8 cellular contexts compared by ENCODE assay signal in the genomic region with DNA sequence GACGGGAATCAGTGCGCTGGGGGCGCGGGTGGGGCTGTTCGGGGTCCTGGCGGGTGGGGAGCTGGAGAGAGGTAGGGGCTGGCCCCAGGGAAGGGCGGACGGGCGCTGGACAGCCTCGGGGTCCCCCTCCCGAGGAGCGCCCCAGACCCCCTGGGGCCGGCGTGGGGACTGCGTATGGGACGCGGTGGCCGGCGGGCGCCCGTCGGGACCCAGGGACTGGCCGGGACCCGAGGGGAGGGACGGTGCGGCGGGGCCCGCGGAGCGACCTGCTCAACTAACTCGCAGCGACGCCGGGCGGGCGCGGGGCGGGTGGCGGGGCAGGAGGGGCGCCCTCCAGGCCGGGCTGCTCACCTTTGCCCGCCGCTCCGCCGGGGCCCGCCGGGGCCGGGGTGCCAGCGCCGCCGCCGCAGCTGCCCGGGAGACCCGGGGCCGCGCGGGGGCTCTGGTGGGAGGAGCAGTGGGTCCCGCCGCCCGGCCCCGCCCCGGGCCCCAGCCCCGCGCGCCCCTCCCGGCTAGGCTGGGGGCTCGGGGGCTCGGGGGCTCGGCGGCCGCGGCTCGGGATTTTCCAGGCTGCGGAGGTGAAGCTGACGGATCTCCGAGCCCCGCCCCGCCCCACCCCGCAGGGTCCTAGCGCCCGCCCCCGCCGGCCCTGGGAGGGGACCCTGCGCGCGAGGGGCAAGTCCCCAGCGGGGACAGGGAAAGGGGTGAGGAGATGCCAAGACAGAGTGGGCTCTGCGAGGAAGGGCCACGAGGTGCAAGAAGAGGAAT. TPM values are rescaled to one million over a fixed set of nuclear protein-coding genes. Genes with fewer than 3 reads are reported as not detected.
DNase-seq lines count a peak whose midpoint lies in the region; ATAC-seq and TF ChIP-seq lines count a peak whose summit lies in the region.

No MANE protein-coding gene starts in this region.

- no peaks in the 10 kb centered on the region for H3K9me3 ChIP-seq in muscle layer of colon (ENCODE audit: low read length)

- POLR2A ChIA-PET in activated CD4-positive, alpha-beta memory T cell treated with anti-CD3 and anti-CD28 coated beads, Interleukin-2, amount 10 ng/mL, durations not matched to agents 7 days and 5 days (lab: Charles Lee) = interaction anchor here (1.0 to 2.0 kb wide), 9 partner anchors 8 to 114 kb away, joined by 3 to 8 read pairs (median 3); no protein-coding TSS in a partner anchor

- H3K9me3 Mint-ChIP-seq in activated CD4-positive, alpha-beta memory T cell treated with anti-CD3 and anti-CD28 coated beads, Interleukin-2, amount 10 ng/mL, durations not matched to agents 7 days and 5 days = no peaks in the 10 kb centered on the region
- no peaks in the 10 kb centered on the region for H3K9me3 Mint-ChIP-seq in stimulated activated naive CD8-positive, alpha-beta T cell treated with anti-CD3 and anti-CD28 coated beads, Interleukin-15, Interleukin-2, amounts not matched to agents 100 ng/mL and 50 ng/mL, for 24 hours

- H3K4me3 Mint-ChIP-seq in activated CD4-positive, alpha-beta memory T cell treated with anti-CD3 and anti-CD28 coated beads, Interleukin-2, amount 10 ng/mL, durations not matched to agents 7 days and 5 days = peak overlapping the region; percentile 72
- H3K4me3 Mint-ChIP-seq in stimulated activated naive CD8-positive, alpha-beta T cell treated with anti-CD3 and anti-CD28 coated beads, Interleukin-15, Interleukin-2, amounts not matched to agents 100 ng/mL and 50 ng/mL, for 24 hours = peak overlapping the region; percentile 60

- no peak overlapping the region for H3K9ac ChIP-seq in muscle layer of colon (ENCODE audit: low read length)

- H3K27me3 ChIP-seq in muscle layer of colon (ENCODE audit: control insufficient read depth in 1 of 2, insufficient read depth in 2 of 2, low read length in 2 of 2) = no peaks in the 10 kb centered on the region

- peak overlapping the region; percentile 34 for H3K27ac ChIP-seq in muscle layer of colon (ENCODE audit: low read depth, low read length)

- TF ChIP-seq EP300 in Ishikawa (IDR thresholded peaks at IDR 0.05; ENCODE audit: borderline replicate concordance) = no peak

- H3K4me1 ChIP-seq in muscle layer of colon (ENCODE audit: insufficient read depth, low read length) = peaks cover 21% of the 10 kb centered on the region

- peak overlapping the region; percentile 64 to 71 for H3K4me3 ChIP-seq in muscle layer of colon (ENCODE audit: low read depth in 1 of 2, low read length in 2 of 2)

- ATAC-seq in HG02938 (IDR thresholded peaks at IDR 0.05; ENCODE audit: unreplicated experiment) = no peak

- H3K27ac Mint-ChIP-seq in activated CD4-positive, alpha-beta memory T cell treated with anti-CD3 and anti-CD28 coated beads, Interleukin-2, amount 10 ng/mL, durations not matched to agents 7 days and 5 days = no peak overlapping the region
- H3K27ac Mint-ChIP-seq in stimulated activated naive CD8-positive, alpha-beta T cell treated with anti-CD3 and anti-CD28 coated beads, Interleukin-15, Interleukin-2, amounts not matched to agents 100 ng/mL and 50 ng/mL, for 24 hours = no peak overlapping the region

- H3K36me3 ChIP-seq in muscle layer of colon (ENCODE audit: insufficient read depth, low read length) = no peaks in the 10 kb centered on the region

- H3K36me3 Mint-ChIP-seq in activated CD4-positive, alpha-beta memory T cell treated with anti-CD3 and anti-CD28 coated beads, Interleukin-2, amount 10 ng/mL, durations not matched to agents 7 days and 5 days (ENCODE audit: low read depth) = no peaks in the 10 kb centered on the region
- H3K36me3 Mint-ChIP-seq in stimulated activated naive CD8-positive, alpha-beta T cell treated with anti-CD3 and anti-CD28 coated beads, Interleukin-15, Interleukin-2, amounts not matched to agents 100 ng/mL and 50 ng/mL, for 24 hours (ENCODE audit: low read depth) = no peaks in the 10 kb centered on the region

- H3K4me1 Mint-ChIP-seq in activated CD4-positive, alpha-beta memory T cell treated with anti-CD3 and anti-CD28 coated beads, Interleukin-2, amount 10 ng/mL, durations not matched to agents 7 days and 5 days = peaks cover 15% of the 10 kb centered on the region
- H3K4me1 Mint-ChIP-seq in stimulated activated naive CD8-positive, alpha-beta T cell treated with anti-CD3 and anti-CD28 coated beads, Interleukin-15, Interleukin-2, amounts not matched to agents 100 ng/mL and 50 ng/mL, for 24 hours (ENCODE audit: low read depth) = peaks cover 19% of the 10 kb centered on the region

- CTCF ChIA-PET in activated CD4-positive, alpha-beta memory T cell treated with anti-CD3 and anti-CD28 coated beads, Interleukin-2, amount 10 ng/mL, durations not matched to agents 7 days and 5 days (lab: Charles Lee) = interaction anchor here (1.5 to 3.4 kb wide), 4 partner anchors 32 to 97 kb away, joined by 3 to 12 read pairs (median 6); partner anchors contain the start of gene ATG16L2

- peak; percentile 66 for DNase-seq in G401 (ENCODE audit: low spot score)
- DNase-seq in activated CD4-positive, alpha-beta memory T cell treated with anti-CD3 and anti-CD28 coated beads, Interleukin-2, amount 10 ng/mL, durations not matched to agents 7 days and 5 days = peak; percentile 42
- DNase-seq in effector CD4-positive, alpha-beta T cell = peak; percentile 54
- DNase-seq in amniotic stem cell (lab: John Stamatoyannopoulos, UW) = no peak

- TF ChIP-seq RAD21 in Ishikawa (IDR thresholded peaks at IDR 0.05; ENCODE audit: low read depth) = no peak

- peaks cover 11% of the 10 kb centered on the region for H3K27me3 Mint-ChIP-seq in activated CD4-positive, alpha-beta memory T cell treated with anti-CD3 and anti-CD28 coated beads, Interleukin-2, amount 10 ng/mL, durations not matched to agents 7 days and 5 days
- no peaks in the 10 kb centered on the region for H3K27me3 Mint-ChIP-seq in stimulated activated naive CD8-positive, alpha-beta T cell treated with anti-CD3 and anti-CD28 coated beads, Interleukin-15, Interleukin-2, amounts not matched to agents 100 ng/mL and 50 ng/mL, for 24 hours

- in situ Hi-C loops in G401 (cut with HindIII; ENCODE audit: low sequenced_read_pairs) = no loop called here

TF ChIP-seq in Ishikawa, 13 proteins besides CTCF, POLR2A, EP300 and RAD21:
- TF ChIP-seq ZBTB7A (IDR thresholded peaks at IDR 0.05; ENCODE audit: low read depth) (peak; percentile 93), TCF12 (IDR thresholded peaks at IDR 0.05; ENCODE audit: low read depth) (no peak; the same call in 1 of the 2 replicates), FOXM1 (IDR thresholded peaks at IDR 0.05; ENCODE audit: borderline replicate concordance, low read depth) (no peak), REST (IDR thresholded peaks at IDR 0.05; ENCODE audit: low read depth) (no peak)

RNA-seq across cellular contexts. Expression of gene STARD10, which starts 12.3 kb away (rescaled TPM):
- 68.8 and 74.1 TPM in 2 replicates for total RNA-seq in G401 (2014; rRNA removed; shearing (Covaris generic))
- total RNA-seq in activated CD4-positive, alpha-beta memory T cell treated with anti-CD3 and anti-CD28 coated beads, Interleukin-2, amount 10 ng/mL, durations not matched to agents 7 days and 5 days = 10 to 100 TPM; 11.3 to 11.6 TPM

RNA-seq across cellular contexts. Expression of gene ARAP1, which starts 29.3 kb away (rescaled TPM):
- 89.9 and 113 TPM in 2 replicates for total RNA-seq in G401 (2014; rRNA removed; shearing (Covaris generic))
- total RNA-seq in activated CD4-positive, alpha-beta memory T cell treated with anti-CD3 and anti-CD28 coated beads, Interleukin-2, amount 10 ng/mL, durations not matched to agents 7 days and 5 days = 100 to 1,000 TPM; 108 to 109 TPM

RNA-seq across cellular contexts. Expression of gene ATG16L2, which starts 32.7 kb away (rescaled TPM):
- total RNA-seq in G401 (2014; rRNA removed; shearing (Covaris generic)) = 10.0 and 11.6 TPM in 2 replicates
- total RNA-seq in activated CD4-positive, alpha-beta memory T cell treated with anti-CD3 and anti-CD28 coated beads, Interleukin-2, amount 10 ng/mL, durations not matched to agents 7 days and 5 days = 100 to 1,000 TPM; 135 to 137 TPM

Comparison
In these comparisons a context has a peak if more than half of its experiments do, and no peak if none do; other contexts are left out.
1. RNA of gene ATG16L2, which starts 32.7 kb away (total RNA-seq): 135 to 137 TPM in activated CD4-positive, alpha-beta memory T cell treated with anti-CD3 and anti-CD28 coated beads, Interleukin-2, amount 10 ng/mL, durations not matched to agents 7 days and 5 days; 10.0 to 11.6 TPM in G401; every median in the first group is over 10 times any median in the second.